In genomic region chr2:24454258-24454657, GRCh38 we compare ENCODE assay signal across 9 cellular contexts. TPM values are rescaled to one million over a fixed set of nuclear protein-coding genes. Genes with fewer than 3 reads are reported as not detected.
DNase-seq lines count a peak whose midpoint lies in the region; ATAC-seq, FAIRE-seq and TF ChIP-seq lines count a peak whose summit lies in the region.
"Had no signal": no experiment of that assay in that cellular context is flagged by ENCODE, and none has a peak within 500 bp of the region (broad histone marks: within the 10 kb centered on the region; RNA-seq: fewer than 3 reads in every experiment).

No MANE protein-coding gene starts in this region.

- no peak overlapping the region for H3K4ac ChIP-seq in H1 (replicated peaks; ENCODE audit: insufficient read length, low read depth, low read length)

- no peak overlapping the region for H2BK15ac ChIP-seq in H1 (ENCODE audit: low read length)

- intact Hi-C loops in Right ventricle myocardium superior (cut with DNase I), result no loop called here
- intact Hi-C loops in Right ventricle myocardium inferior (cut with DNase I), result no loop called here
- intact Hi-C loops in CD4-positive, alpha-beta memory T cell (cut with micrococcal nuclease), result no loop called here
- intact Hi-C loops in prostate gland (cut with DNase I), result no loop called here

- H4K20me1 ChIP-seq in H1 (replicated peaks in 1 of 2; ENCODE audit: control insufficient read depth in 1 of 2, insufficient read depth in 2 of 2, low read length in 2 of 2), result no peaks in the 10 kb centered on the region

- H3K14ac ChIP-seq in H1 (ENCODE audit: insufficient read length), result no peak overlapping the region

- no peak for FAIRE-seq in H1 (lab: Jason Lieb, UNC)
- FAIRE-seq: A204.1 had no signal

- no peak for TF ChIP-seq POLR2A in H1 (IDR thresholded peaks at IDR 0.05; ENCODE audit: control extremely low read depth in 1 of 2, low read depth in 2 of 2, low read length in 2 of 2)
- no peak for TF ChIP-seq POLR2A in prostate gland (IDR thresholded peaks at IDR 0.05)

- no peak overlapping the region for H3K27ac ChIP-seq in H1 (ENCODE audit: low read depth, low read length)
- no peak overlapping the region for H3K27ac ChIP-seq in urinary bladder (ENCODE audit: low read depth)
- H3K27ac ChIP-seq in CD4-positive, alpha-beta memory T cell (ENCODE audit: low read depth, low read length), result no peak overlapping the region
- H3K27ac ChIP-seq in prostate gland, result no peak overlapping the region

- ATAC-seq in Right ventricle myocardium superior (ENCODE audit: poor library complexity), result peak; percentile 13
- no peak for ATAC-seq in Right ventricle myocardium inferior
- ATAC-seq in GM19023 (IDR thresholded peaks at IDR 0.05; ENCODE audit: unreplicated experiment), result no peak

- no peak overlapping the region for H2BK120ac ChIP-seq in H1 (replicated peaks; ENCODE audit: low read depth, low read length)

- no peak overlapping the region for H3K9ac ChIP-seq in H1 (replicated peaks in 1 of 4; ENCODE audit: extremely low read depth in 1 of 4, low read depth in 3 of 4, low read length in 3 of 4)

- no peak overlapping the region for H3K56ac ChIP-seq in H1 (replicated peaks; ENCODE audit: insufficient read length, low read depth, low read length)

- TF ChIP-seq CTCF in H1 (IDR thresholded peaks at IDR 0.05; ENCODE audit: control extremely low read depth in 1 of 3, insufficient read depth in 1 of 3, low read depth in 1 of 3, low read length in 3 of 3) (no peak), nephron (IDR thresholded peaks at IDR 0.05; ENCODE audit: unreplicated experiment in 3 of 3) (no peak), prostate gland (IDR thresholded peaks at IDR 0.05) (no peak)

- no peak overlapping the region for H3K4me3 ChIP-seq in H1 (ENCODE audit: extremely low read depth in 1 of 4, insufficient read depth in 2 of 4, low read depth in 3 of 4, low read length in 4 of 4)
- peak overlapping the region; percentile 29 for H3K4me3 ChIP-seq in urinary bladder (ENCODE audit: low read depth, low read length)
- H3K4me3 ChIP-seq in CD4-positive, alpha-beta memory T cell (ENCODE audit: low read length in 2 of 2), result no peak overlapping the region
- peak overlapping the region in 1 of 2 donors; percentile 9 for H3K4me3 ChIP-seq in prostate gland

- H4K91ac ChIP-seq in H1 (replicated peaks; ENCODE audit: insufficient read length, low read length), result no peak overlapping the region

- H3K18ac ChIP-seq in H1 (ENCODE audit: extremely low read depth, low read length), result no peak overlapping the region

- H2BK12ac ChIP-seq in H1 (ENCODE audit: low read depth, low read length), result no peak overlapping the region

- peak overlapping the region; percentile 94 for H2AFZ ChIP-seq in H1 (ENCODE audit: low read length)

- TF ChIP-seq RAD21 in H1 (IDR thresholded peaks at IDR 0.05 in 1 of 2, conservative IDR thresholded peaks at IDR 0.05 in 1 of 2; ENCODE audit: low read depth in 2 of 2, low read length in 2 of 2), result no peak

- no peaks in the 10 kb centered on the region for H3K36me3 ChIP-seq in H1 (ENCODE audit: control insufficient read depth in 2 of 4, insufficient read depth in 4 of 4, low read length in 3 of 4)
- H3K36me3 ChIP-seq in urinary bladder (ENCODE audit: insufficient read depth), result no peaks in the 10 kb centered on the region
- H3K36me3 ChIP-seq in CD4-positive, alpha-beta memory T cell (ENCODE audit: insufficient read depth, low read length), result no peaks in the 10 kb centered on the region
- H3K36me3 ChIP-seq in prostate gland, result no peaks in the 10 kb centered on the region

- CTCF ChIA-PET in H1 (lab: Charles Lee; ENCODE audit: partially characterized antibody), result interaction anchor here (0.6 to 1.2 kb wide), 2 partner anchors 32 to 47 kb away, joined by 4 to 8 read pairs; no protein-coding TSS in a partner anchor
- CTCF ChIA-PET in CD4-positive, alpha-beta memory T cell (lab: Charles Lee; ENCODE audit: partially characterized antibody), result no interaction called here

- H3K79me1 ChIP-seq in H1 (ENCODE audit: low read depth, low read length), result no peaks in the 10 kb centered on the region

- no peak overlapping the region for H4K5ac ChIP-seq in H1 (ENCODE audit: insufficient read length, low read depth, low read length)

- H2BK5ac ChIP-seq in H1 (ENCODE audit: low read depth, low read length), result no peak overlapping the region

- no peak overlapping the region for H2BK20ac ChIP-seq in H1 (ENCODE audit: low read length)

- peak overlapping the region; percentile 15 to 52 (median 51) for H3K4me3 Mint-ChIP-seq in nephron
- H3K4me3 Mint-ChIP-seq in CD4-positive, alpha-beta memory T cell, result no peak overlapping the region

- no peaks in the 10 kb centered on the region for H3K79me2 ChIP-seq in H1 (ENCODE audit: control insufficient read depth in 1 of 2, insufficient read depth in 2 of 2, low read length in 2 of 2)

- H3K36me3 Mint-ChIP-seq in nephron (ENCODE audit: low read depth), result no peaks in the 10 kb centered on the region
- H3K36me3 Mint-ChIP-seq in CD4-positive, alpha-beta memory T cell, result peaks cover 3 to 6% of the 10 kb centered on the region in 2 donors

- no peaks in the 10 kb centered on the region; the same call in 1 of the 2 replicates for H3K23me2 ChIP-seq in H1 (ENCODE audit: low read depth, low read length)

- no peaks in the 10 kb centered on the region for H3K27me3 ChIP-seq in H1 (replicated peaks in 1 of 4; ENCODE audit: control insufficient read depth in 3 of 4, extremely low read depth in 1 of 4, insufficient read depth in 3 of 4, low read length in 3 of 4)
- no peaks in the 10 kb centered on the region for H3K27me3 ChIP-seq in CD4-positive, alpha-beta memory T cell (ENCODE audit: insufficient read depth, low read length)
- H3K27me3 ChIP-seq in prostate gland (replicated peaks; ENCODE audit: insufficient read depth), result no peaks in the 10 kb centered on the region

- no peak overlapping the region for H3K23ac ChIP-seq in H1 (ENCODE audit: insufficient read length)

- no peak overlapping the region for H3K4me2 ChIP-seq in H1 (ENCODE audit: insufficient read depth in 1 of 2, low read depth in 2 of 2, low read length in 2 of 2)

- no peak overlapping the region for H2AK5ac ChIP-seq in H1 (ENCODE audit: low read depth, low read length)

- H3K27me3 Mint-ChIP-seq in nephron (ENCODE audit: low read depth), result peaks cover 8% of the 10 kb centered on the region
- H3K27me3 Mint-ChIP-seq in CD4-positive, alpha-beta memory T cell, result peaks cover 0 to 7% of the 10 kb centered on the region in 2 donors

- DNase-seq in Right ventricle myocardium superior, result no peak
- DNase-seq in Right ventricle myocardium inferior (ENCODE audit: missing footprints), result no peak
- DNase-seq in H1 (ENCODE audit: low read depth in 1 of 2, low spot score in 2 of 2), result no peak
- no peak for DNase-seq in CD4-positive, alpha-beta memory T cell
- no peak for DNase-seq in prostate gland (ENCODE audit: low spot score)

- peaks cover 32% of the 10 kb centered on the region for H3K4me1 Mint-ChIP-seq in nephron
- H3K4me1 Mint-ChIP-seq in CD4-positive, alpha-beta memory T cell, result peaks cover 0 to 2% (median 0%) of the 10 kb centered on the region in 4 donors

- H3K9me3 Mint-ChIP-seq in nephron, result peaks cover 18% of the 10 kb centered on the region
- peaks cover 0 to 19% (median 9%) of the 10 kb centered on the region in 8 donors for H3K9me3 Mint-ChIP-seq in CD4-positive, alpha-beta memory T cell

- peak overlapping the region; percentile 75 to 94 (median 79) for H3K27ac Mint-ChIP-seq in nephron
- H3K27ac Mint-ChIP-seq in CD4-positive, alpha-beta memory T cell, result peak overlapping the region in 1 of 7 donors; percentile 53

- POLR2A ChIA-PET in H1 (lab: Charles Lee; ENCODE audit: partially characterized antibody), result no interaction called here
- POLR2A ChIA-PET in CD4-positive, alpha-beta memory T cell (lab: Charles Lee; ENCODE audit: partially characterized antibody), result no interaction called here

- 87% methylated on average over 13 of the region's 13 CpGs; no CpG with 5 or more reads in 1 of the 2 experiments for WGBS in H1 (ENCODE audit: extremely low coverage in 1 of 2, insufficient coverage in 1 of 2, insufficient read length in 1 of 2, insufficient replicate concordance in 2 of 2, low coverage in 1 of 2, low lambda C conversion rate in 2 of 2, missing lambda C conversion rate in 1 of 2), 2 experiments
- WGBS in urinary bladder, result 14% methylated on average over 13 of the region's 13 CpGs
- 34% methylated on average over 13 of the region's 13 CpGs for WGBS in prostate gland

- H3K4me1 ChIP-seq in H1 (replicated peaks in 1 of 4; ENCODE audit: control insufficient read depth in 3 of 4, insufficient read depth in 4 of 4, low read length in 3 of 4) (no peaks in the 10 kb centered on the region), urinary bladder (ENCODE audit: insufficient read depth) (no peaks in the 10 kb centered on the region), prostate gland (replicated peaks) (no peaks in the 10 kb centered on the region)
- no peaks in the 10 kb centered on the region for H3K4me1 ChIP-seq in CD4-positive, alpha-beta memory T cell (ENCODE audit: insufficient read depth, low read length)

- H4K8ac ChIP-seq in H1 (ENCODE audit: extremely low read depth, insufficient read depth, low read length), result no peak overlapping the region

- no peak for TF ChIP-seq EP300 in H1 (IDR thresholded peaks at IDR 0.05; ENCODE audit: borderline replicate concordance in 1 of 2, low read depth in 2 of 2, low read length in 2 of 2)

- H3K9me3 ChIP-seq in H1 (ENCODE audit: insufficient read depth in 2 of 2, low read depth in 1 of 2, low read length in 1 of 2), result peaks cover 4% of the 10 kb centered on the region in 2 experiments; a peak in 3 of 4 replicates
- H3K9me3 ChIP-seq in CD4-positive, alpha-beta memory T cell (ENCODE audit: control insufficient read depth in 1 of 2, low read length in 2 of 2), result no peaks in the 10 kb centered on the region
- no peaks in the 10 kb centered on the region for H3K9me3 ChIP-seq in prostate gland

TF ChIP-seq in H1, 55 proteins besides CTCF, POLR2A, EP300 and RAD21 (continues in another document):
- no peak for TF ChIP-seq SP1 (IDR thresholded peaks at IDR 0.05; ENCODE audit: low read depth, low read length)
- TF ChIP-seq FOSL1 (IDR thresholded peaks at IDR 0.05; ENCODE audit: insufficient read depth, low read depth, low read length), result no peak

RNA-seq across cellular contexts. Expression of gene NCOA1, which starts 36.8 kb away (rescaled TPM):
- total RNA-seq in Right ventricle myocardium superior (32.2 TPM), Right ventricle myocardium inferior (31.0 TPM), urinary bladder (107 TPM), prostate gland (10 to 100 TPM; 24.9 to 72.4 TPM)
- total RNA-seq in H1 (2021; fragmentation: NEBNext Ultra II Directional; extraction: Animal tissue kit (Norgen Biotek cat#: 25700)), result 16.6 and 17.9 TPM in 2 replicates
- polyA plus RNA-seq in H1 (2011; rRNA removed) (8.3 and 12.8 TPM in 2 replicates), urinary bladder (24.4 TPM)
- 12.0 TPM for polyA plus RNA-seq in H1 (2011; cell fraction: cytosol; rRNA removed)
- polyA plus RNA-seq in H1 (2011; cell fraction: nucleus; rRNA removed), result 12.3 TPM
- 8.1 to 11.5 TPM (median 10.3 TPM) in 4 replicates for polyA plus RNA-seq in H1 (2012, experiment 1 of 2)
- 0.75 TPM for polyA plus RNA-seq in H1 (2012, experiment 2 of 2)
- polyA plus RNA-seq in H1 (2013, experiment 1 of 2), result 8.9 TPM
- 8.7 TPM for polyA plus RNA-seq in H1 (2013, experiment 2 of 2)
- 40.0 and 47.1 TPM in 2 replicates for polyA minus RNA-seq in H1 (2011; rRNA and poly(A)+ RNA removed)
- polyA minus RNA-seq in H1 (2011; cell fraction: cytosol; rRNA and poly(A)+ RNA removed), result 15.0 TPM
- 59.0 TPM for polyA minus RNA-seq in H1 (2011; cell fraction: nucleus; rRNA and poly(A)+ RNA removed)
- 10 to 100 TPM; 40.6 to 46.2 TPM for total RNA-seq in CD4-positive, alpha-beta memory T cell
- 10 to 100 TPM in 1 of 2 donors, 1 to 10 TPM in 1; 5.9 to 29.0 TPM for polyA plus RNA-seq in CD4-positive, alpha-beta memory T cell

Comparison
In these comparisons a context has a peak if more than half of its experiments do, and no peak if none do; other contexts are left out.
1. H3K4me3 Mint-ChIP-seq: peak in nephron (3 of 3); none in CD4-positive, alpha-beta memory T cell (0 of 8).